In the genomic region with DNA sequence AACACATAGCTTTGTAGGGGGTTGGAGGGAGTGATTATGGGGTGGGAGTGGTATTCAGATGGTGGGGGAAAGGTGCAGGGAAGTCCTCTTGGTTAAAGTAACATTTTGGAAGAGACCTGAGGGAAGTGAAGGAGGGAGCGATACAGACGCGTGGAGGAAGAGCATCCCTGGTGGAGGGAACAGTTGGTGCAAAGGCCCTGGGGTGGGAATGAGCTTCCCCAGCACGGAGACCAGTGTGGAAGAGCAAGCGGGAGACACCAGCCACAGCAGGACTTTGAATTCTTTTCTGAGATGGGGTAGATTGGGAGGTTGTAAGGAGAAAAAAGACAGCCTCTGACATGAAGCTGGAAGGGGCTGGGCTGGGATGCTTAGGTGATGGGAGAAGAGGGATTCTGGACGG, we compare ENCODE assay signal across 9 cellular contexts. TPM values are rescaled to one million over a fixed set of nuclear protein-coding genes. Genes with fewer than 3 reads are reported as not detected.
DNase-seq lines count a peak whose midpoint lies in the region; ATAC-seq and TF ChIP-seq lines count a peak whose summit lies in the region.
"Had no signal": no experiment of that assay in that cellular context is flagged by ENCODE, and none has a peak within 500 bp of the region (broad histone marks: within the 10 kb centered on the region; RNA-seq: fewer than 3 reads in every experiment).

No MANE protein-coding gene starts in this region.

- H3K36me3 Mint-ChIP-seq in activated B cell treated with CpG ODN at 0.5 μM for 24 hours (ENCODE audit: low read depth) = no peaks in the 10 kb centered on the region

- CTCF ChIA-PET in activated B cell treated with CpG ODN at 0.5 μM for 24 hours (lab: Charles Lee) = no interaction called here

- WGBS in iPS DF 6.9 (ENCODE audit: insufficient coverage, insufficient read length) = no CpG with 5 or more reads among the region's 6 CpGs

- H3K9me3 Mint-ChIP-seq in activated B cell treated with CpG ODN at 0.5 μM for 24 hours = no peaks in the 10 kb centered on the region

- DNase-seq in H7 = no peak
- no peak for DNase-seq in activated B cell treated with CpG ODN at 0.5 μM for 24 hours
- DNase-seq in iPS DF 6.9 (ENCODE audit: low read depth, low spot score) = no peak
- no peak for DNase-seq in mesenteric fat pad (ENCODE audit: low spot score)

- peak overlapping the region; percentile 57 for H3K4me3 ChIP-seq in H7 (ENCODE audit: insufficient read depth, low read depth, low read length)
- peak overlapping the region; percentile 11; the same call in 1 of the 2 replicates for H3K4me3 ChIP-seq in iPS DF 6.9 (ENCODE audit: low read length)
- H3K4me3 ChIP-seq in skeletal muscle tissue (ENCODE audit: low read length in 3 of 3) = peak overlapping the region in 2 of 3 donors; percentile 29 to 43
- H3K4me3 ChIP-seq: GM12878 had no signal

- ATAC-seq in activated B cell treated with CpG ODN at 0.5 μM for 24 hours (ENCODE audit: low read depth) = no peak
- ATAC-seq in HG03175 (IDR thresholded peaks at IDR 0.05; ENCODE audit: unreplicated experiment) = no peak
- ATAC-seq in HG03439 (IDR thresholded peaks at IDR 0.05; ENCODE audit: unreplicated experiment) = no peak

- peak overlapping the region in 2 of 3 donors; percentile 68 to 75 for H3K9ac ChIP-seq in skeletal muscle tissue (ENCODE audit: low read depth in 1 of 3, low read length in 3 of 3)

- peaks cover 10% of the 10 kb centered on the region; the same call in 1 of the 2 replicates for H3K27me3 ChIP-seq in H7 (ENCODE audit: control insufficient read depth, insufficient read depth, low read length)
- H3K27me3 ChIP-seq in iPS DF 6.9 (ENCODE audit: control insufficient read depth, insufficient read depth, low read length) = no peaks in the 10 kb centered on the region
- no peaks in the 10 kb centered on the region for H3K27me3 ChIP-seq in skeletal muscle tissue (ENCODE audit: control insufficient read depth in 3 of 3, insufficient read depth in 3 of 3, low read length in 3 of 3)

- intact Hi-C loops in activated B cell treated with CpG ODN at 0.5 μM for 24 hours (cut with micrococcal nuclease) = no loop called here

- peaks cover 21% of the 10 kb centered on the region for H3K27me3 Mint-ChIP-seq in activated B cell treated with CpG ODN at 0.5 μM for 24 hours

- no peak overlapping the region for H3K27ac Mint-ChIP-seq in activated B cell treated with CpG ODN at 0.5 μM for 24 hours

- H3K36me3 ChIP-seq in H7 (replicated peaks; ENCODE audit: control insufficient read depth, insufficient read depth, low read length) = no peaks in the 10 kb centered on the region
- no peaks in the 10 kb centered on the region for H3K36me3 ChIP-seq in iPS DF 6.9 (ENCODE audit: control insufficient read depth, insufficient read depth, low read length)
- peaks cover 0 to 10% (median 2%) of the 10 kb centered on the region in 3 donors for H3K36me3 ChIP-seq in skeletal muscle tissue (ENCODE audit: control insufficient read depth in 3 of 3, insufficient read depth in 3 of 3, low read length in 3 of 3)

- peaks cover 8% of the 10 kb centered on the region for H3K4me1 ChIP-seq in iPS DF 6.9 (ENCODE audit: control insufficient read depth, insufficient read depth, low read length)
- peaks cover 86 to 94% (median 93%) of the 10 kb centered on the region in 3 donors for H3K4me1 ChIP-seq in skeletal muscle tissue (ENCODE audit: control insufficient read depth in 3 of 3, insufficient read depth in 3 of 3, low read length in 3 of 3)

- peaks cover 13% of the 10 kb centered on the region for H3K4me1 Mint-ChIP-seq in activated B cell treated with CpG ODN at 0.5 μM for 24 hours

- POLR2A ChIA-PET in activated B cell treated with CpG ODN at 0.5 μM for 24 hours (lab: Charles Lee) = no interaction called here

- H3K4me3 Mint-ChIP-seq in activated B cell treated with CpG ODN at 0.5 μM for 24 hours = peak overlapping the region; percentile 78

- H3K27ac ChIP-seq in iPS DF 6.9 (ENCODE audit: low read length) = no peak overlapping the region
- H3K27ac ChIP-seq in skeletal muscle tissue (ENCODE audit: low read depth, low read length) = peak overlapping the region; percentile 79

- no peak for TF ChIP-seq CTCF in activated B cell treated with CpG ODN at 0.5 μM for 24 hours (IDR thresholded peaks at IDR 0.05)

- no peaks in the 10 kb centered on the region for H3K9me3 ChIP-seq in iPS DF 6.9 (ENCODE audit: control insufficient read depth, insufficient read depth, low read length)
- H3K9me3 ChIP-seq in skeletal muscle tissue (ENCODE audit: control insufficient read depth in 3 of 3, low read length in 3 of 3) = no peaks in the 10 kb centered on the region

RNA-seq across cellular contexts. Expression of a gene that starts 23.5 kb away (rescaled TPM):
- 17.7 and 26.2 TPM in 2 replicates for total RNA-seq in H7 (2014; rRNA removed; shearing (Covaris generic))
- total RNA-seq in activated B cell treated with CpG ODN at 0.5 μM for 24 hours (0.39 and 1.8 TPM in 2 replicates), skeletal muscle tissue (37.6 TPM), mesenteric fat pad (495 TPM)

RNA-seq across cellular contexts. Expression of a gene that starts 49.4 kb away (rescaled TPM):
- total RNA-seq in H7 (2014; rRNA removed; shearing (Covaris generic)) = not detected in 2 replicates
- total RNA-seq in activated B cell treated with CpG ODN at 0.5 μM for 24 hours (not detected in 2 replicates), skeletal muscle tissue (not detected), mesenteric fat pad (not detected)
- total RNA-seq: GM12878, H4 had no signal

Comparison
In these comparisons a context has a peak if more than half of its experiments do, and no peak if none do; other contexts are left out.
1. RNA of a gene that starts 23.5 kb away (total RNA-seq): 495 TPM in mesenteric fat pad (single experiment); 37.6 TPM in skeletal muscle tissue (single experiment), 17.7 to 26.2 TPM in H7 and 0.39 to 1.8 TPM in activated B cell treated with CpG ODN at 0.5 μM for 24 hours; every median in the first group is over 10 times any median in the second.
2. Peak in every context shown above with its lines, with median percentiles within 50 percentile points of each other: H3K4me3 ChIP-seq.